In the genomic region with DNA sequence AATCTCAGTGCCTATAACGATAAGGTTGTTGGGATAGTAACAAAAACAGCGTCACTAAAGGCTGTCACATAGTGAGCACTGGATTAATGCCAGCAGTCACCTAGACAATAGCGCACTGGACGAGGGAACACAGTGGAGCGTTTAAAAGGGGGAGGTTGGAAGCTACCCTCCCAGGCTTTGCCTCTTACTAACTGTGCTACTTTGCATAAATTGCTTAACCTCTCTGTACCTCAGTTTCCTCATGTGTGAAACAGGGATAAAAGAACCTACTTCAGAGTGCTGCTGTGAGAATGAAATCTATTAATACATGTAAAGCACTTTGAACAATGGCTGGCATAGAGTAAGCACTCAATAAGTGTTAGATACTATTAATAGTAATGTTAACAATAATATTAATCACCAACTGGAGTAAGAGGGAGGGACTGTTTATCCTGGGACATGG, we compare ENCODE assay signal across 1 cellular context.
TF ChIP-seq lines count a peak whose summit lies in the region.

No MANE protein-coding gene starts in this region.

TF ChIP-seq in K562, 482 proteins besides CTCF, POLR2A, EP300 and RAD21 (continued from another document and continues in another):
- TF ChIP-seq ZFP30 (CRISPR knock-in tag; IDR thresholded peaks at IDR 0.05; ENCODE audit: borderline replicate concordance) = no peak
- no peak for TF ChIP-seq XRCC3 (IDR thresholded peaks at IDR 0.05)
- TF ChIP-seq MYBL2 (IDR thresholded peaks at IDR 0.05; ENCODE audit: low read depth) = no peak
- no peak for TF ChIP-seq MYBL2 (CRISPR knock-in tag; IDR thresholded peaks at IDR 0.05; ENCODE audit: borderline replicate concordance)
- TF ChIP-seq, protein P1, sequence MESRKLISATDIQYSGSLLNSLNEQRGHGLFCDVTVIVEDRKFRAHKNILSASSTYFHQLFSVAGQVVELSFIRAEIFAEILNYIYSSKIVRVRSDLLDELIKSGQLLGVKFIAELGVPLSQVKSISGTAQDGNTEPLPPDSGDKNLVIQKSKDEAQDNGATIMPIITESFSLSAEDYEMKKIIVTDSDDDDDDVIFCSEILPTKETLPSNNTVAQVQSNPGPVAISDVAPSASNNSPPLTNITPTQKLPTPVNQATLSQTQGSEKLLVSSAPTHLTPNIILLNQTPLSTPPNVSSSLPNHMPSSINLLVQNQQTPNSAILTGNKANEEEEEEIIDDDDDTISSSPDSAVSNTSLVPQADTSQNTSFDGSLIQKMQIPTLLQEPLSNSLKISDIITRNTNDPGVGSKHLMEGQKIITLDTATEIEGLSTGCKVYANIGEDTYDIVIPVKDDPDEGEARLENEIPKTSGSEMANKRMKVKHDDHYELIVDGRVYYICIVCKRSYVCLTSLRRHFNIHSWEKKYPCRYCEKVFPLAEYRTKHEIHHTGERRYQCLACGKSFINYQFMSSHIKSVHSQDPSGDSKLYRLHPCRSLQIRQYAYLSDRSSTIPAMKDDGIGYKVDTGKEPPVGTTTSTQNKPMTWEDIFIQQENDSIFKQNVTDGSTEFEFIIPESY (CRISPR knock-in tag; IDR thresholded peaks at IDR 0.05) = no peak
- no peak for TF ChIP-seq SPI1 (IDR thresholded peaks at IDR 0.05; ENCODE audit: borderline replicate concordance, low read depth, low read length)
- TF ChIP-seq ZBTB7A (IDR thresholded peaks at IDR 0.05; ENCODE audit: borderline replicate concordance, control insufficient read depth, low read depth, low read length) = no peak
- TF ChIP-seq, protein P2, sequence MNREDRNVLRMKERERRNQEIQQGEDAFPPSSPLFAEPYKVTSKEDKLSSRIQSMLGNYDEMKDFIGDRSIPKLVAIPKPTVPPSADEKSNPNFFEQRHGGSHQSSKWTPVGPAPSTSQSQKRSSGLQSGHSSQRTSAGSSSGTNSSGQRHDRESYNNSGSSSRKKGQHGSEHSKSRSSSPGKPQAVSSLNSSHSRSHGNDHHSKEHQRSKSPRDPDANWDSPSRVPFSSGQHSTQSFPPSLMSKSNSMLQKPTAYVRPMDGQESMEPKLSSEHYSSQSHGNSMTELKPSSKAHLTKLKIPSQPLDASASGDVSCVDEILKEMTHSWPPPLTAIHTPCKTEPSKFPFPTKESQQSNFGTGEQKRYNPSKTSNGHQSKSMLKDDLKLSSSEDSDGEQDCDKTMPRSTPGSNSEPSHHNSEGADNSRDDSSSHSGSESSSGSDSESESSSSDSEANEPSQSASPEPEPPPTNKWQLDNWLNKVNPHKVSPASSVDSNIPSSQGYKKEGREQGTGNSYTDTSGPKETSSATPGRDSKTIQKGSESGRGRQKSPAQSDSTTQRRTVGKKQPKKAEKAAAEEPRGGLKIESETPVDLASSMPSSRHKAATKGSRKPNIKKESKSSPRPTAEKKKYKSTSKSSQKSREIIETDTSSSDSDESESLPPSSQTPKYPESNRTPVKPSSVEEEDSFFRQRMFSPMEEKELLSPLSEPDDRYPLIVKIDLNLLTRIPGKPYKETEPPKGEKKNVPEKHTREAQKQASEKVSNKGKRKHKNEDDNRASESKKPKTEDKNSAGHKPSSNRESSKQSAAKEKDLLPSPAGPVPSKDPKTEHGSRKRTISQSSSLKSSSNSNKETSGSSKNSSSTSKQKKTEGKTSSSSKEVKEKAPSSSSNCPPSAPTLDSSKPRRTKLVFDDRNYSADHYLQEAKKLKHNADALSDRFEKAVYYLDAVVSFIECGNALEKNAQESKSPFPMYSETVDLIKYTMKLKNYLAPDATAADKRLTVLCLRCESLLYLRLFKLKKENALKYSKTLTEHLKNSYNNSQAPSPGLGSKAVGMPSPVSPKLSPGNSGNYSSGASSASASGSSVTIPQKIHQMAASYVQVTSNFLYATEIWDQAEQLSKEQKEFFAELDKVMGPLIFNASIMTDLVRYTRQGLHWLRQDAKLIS (CRISPR knock-in tag; IDR thresholded peaks at IDR 0.05) = no peak
- TF ChIP-seq, protein P3, sequence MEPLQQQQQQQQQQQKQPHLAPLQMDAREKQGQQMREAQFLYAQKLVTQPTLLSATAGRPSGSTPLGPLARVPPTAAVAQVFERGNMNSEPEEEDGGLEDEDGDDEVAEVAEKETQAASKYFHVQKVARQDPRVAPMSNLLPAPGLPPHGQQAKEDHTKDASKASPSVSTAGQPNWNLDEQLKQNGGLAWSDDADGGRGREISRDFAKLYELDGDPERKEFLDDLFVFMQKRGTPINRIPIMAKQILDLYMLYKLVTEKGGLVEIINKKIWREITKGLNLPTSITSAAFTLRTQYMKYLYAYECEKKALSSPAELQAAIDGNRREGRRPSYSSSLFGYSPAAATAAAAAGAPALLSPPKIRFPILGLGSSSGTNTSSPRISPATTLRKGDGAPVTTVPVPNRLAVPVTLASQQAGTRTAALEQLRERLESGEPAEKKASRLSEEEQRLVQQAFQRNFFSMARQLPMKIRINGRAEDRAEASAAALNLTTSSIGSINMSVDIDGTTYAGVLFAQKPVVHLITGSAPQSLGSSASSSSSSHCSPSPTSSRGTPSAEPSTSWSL (CRISPR knock-in tag; IDR thresholded peaks at IDR 0.05; ENCODE audit: borderline replicate concordance) = no peak
- no peak for TF ChIP-seq BACH1 (tag; IDR thresholded peaks at IDR 0.05)
- no peak for TF ChIP-seq NFXL1 (CRISPR knock-in tag; IDR thresholded peaks at IDR 0.05)
- no peak for TF ChIP-seq LEF1 (IDR thresholded peaks at IDR 0.05)
- no peak for TF ChIP-seq ZNF253 (CRISPR knock-in tag; conservative IDR thresholded peaks at IDR 0.05)
- TF ChIP-seq FOS (IDR thresholded peaks at IDR 0.05; ENCODE audit: extremely low read depth, insufficient read length) = no peak
- TF ChIP-seq XRCC4 (IDR thresholded peaks at IDR 0.05; ENCODE audit: extremely low read depth, insufficient read depth, insufficient read length) = no peak
- no peak for TF ChIP-seq ZNF316 (IDR thresholded peaks at IDR 0.05)
- TF ChIP-seq, protein P4, sequence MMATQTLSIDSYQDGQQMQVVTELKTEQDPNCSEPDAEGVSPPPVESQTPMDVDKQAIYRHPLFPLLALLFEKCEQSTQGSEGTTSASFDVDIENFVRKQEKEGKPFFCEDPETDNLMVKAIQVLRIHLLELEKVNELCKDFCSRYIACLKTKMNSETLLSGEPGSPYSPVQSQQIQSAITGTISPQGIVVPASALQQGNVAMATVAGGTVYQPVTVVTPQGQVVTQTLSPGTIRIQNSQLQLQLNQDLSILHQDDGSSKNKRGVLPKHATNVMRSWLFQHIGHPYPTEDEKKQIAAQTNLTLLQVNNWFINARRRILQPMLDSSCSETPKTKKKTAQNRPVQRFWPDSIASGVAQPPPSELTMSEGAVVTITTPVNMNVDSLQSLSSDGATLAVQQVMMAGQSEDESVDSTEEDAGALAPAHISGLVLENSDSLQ (IDR thresholded peaks at IDR 0.05) = peak; percentile 45; the same call in 1 of the 2 replicates
- TF ChIP-seq CCNT2 (IDR thresholded peaks at IDR 0.05; ENCODE audit: borderline replicate concordance, extremely low read depth, insufficient read length, low read depth, low read length) = no peak
- TF ChIP-seq RBM15 (IDR thresholded peaks at IDR 0.05; ENCODE audit: insufficient read depth, low read length) = no peak
- TF ChIP-seq FOXJ2 (tag; IDR thresholded peaks at IDR 0.05) = peak; percentile 89; the same call in 1 of the 2 replicates
- TF ChIP-seq, protein P5, sequence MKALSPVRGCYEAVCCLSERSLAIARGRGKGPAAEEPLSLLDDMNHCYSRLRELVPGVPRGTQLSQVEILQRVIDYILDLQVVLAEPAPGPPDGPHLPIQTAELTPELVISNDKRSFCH (CRISPR knock-in tag; IDR thresholded peaks at IDR 0.05) = no peak
- TF ChIP-seq, protein P5 (tag; IDR thresholded peaks at IDR 0.05) = no peak
- TF ChIP-seq ZFP1 (CRISPR knock-in tag; IDR thresholded peaks at IDR 0.05) = peak; percentile 85
- no peak for TF ChIP-seq ZNF764 (CRISPR knock-in tag; IDR thresholded peaks at IDR 0.05; ENCODE audit: low read depth)
- TF ChIP-seq, protein P6, sequence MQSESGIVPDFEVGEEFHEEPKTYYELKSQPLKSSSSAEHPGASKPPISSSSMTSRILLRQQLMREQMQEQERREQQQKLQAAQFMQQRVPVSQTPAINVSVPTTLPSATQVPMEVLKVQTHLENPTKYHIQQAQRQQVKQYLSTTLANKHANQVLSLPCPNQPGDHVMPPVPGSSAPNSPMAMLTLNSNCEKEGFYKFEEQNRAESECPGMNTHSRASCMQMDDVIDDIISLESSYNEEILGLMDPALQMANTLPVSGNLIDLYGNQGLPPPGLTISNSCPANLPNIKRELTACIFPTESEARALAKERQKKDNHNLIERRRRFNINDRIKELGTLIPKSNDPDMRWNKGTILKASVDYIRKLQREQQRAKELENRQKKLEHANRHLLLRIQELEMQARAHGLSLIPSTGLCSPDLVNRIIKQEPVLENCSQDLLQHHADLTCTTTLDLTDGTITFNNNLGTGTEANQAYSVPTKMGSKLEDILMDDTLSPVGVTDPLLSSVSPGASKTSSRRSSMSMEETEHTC (IDR thresholded peaks at IDR 0.05) = no peak
- TF ChIP-seq, protein P7, sequence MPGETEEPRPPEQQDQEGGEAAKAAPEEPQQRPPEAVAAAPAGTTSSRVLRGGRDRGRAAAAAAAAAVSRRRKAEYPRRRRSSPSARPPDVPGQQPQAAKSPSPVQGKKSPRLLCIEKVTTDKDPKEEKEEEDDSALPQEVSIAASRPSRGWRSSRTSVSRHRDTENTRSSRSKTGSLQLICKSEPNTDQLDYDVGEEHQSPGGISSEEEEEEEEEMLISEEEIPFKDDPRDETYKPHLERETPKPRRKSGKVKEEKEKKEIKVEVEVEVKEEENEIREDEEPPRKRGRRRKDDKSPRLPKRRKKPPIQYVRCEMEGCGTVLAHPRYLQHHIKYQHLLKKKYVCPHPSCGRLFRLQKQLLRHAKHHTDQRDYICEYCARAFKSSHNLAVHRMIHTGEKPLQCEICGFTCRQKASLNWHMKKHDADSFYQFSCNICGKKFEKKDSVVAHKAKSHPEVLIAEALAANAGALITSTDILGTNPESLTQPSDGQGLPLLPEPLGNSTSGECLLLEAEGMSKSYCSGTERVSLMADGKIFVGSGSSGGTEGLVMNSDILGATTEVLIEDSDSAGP (CRISPR knock-in tag; IDR thresholded peaks at IDR 0.05) = no peak
- no peak for TF ChIP-seq ZNF583 (CRISPR knock-in tag; IDR thresholded peaks at IDR 0.05)
- TF ChIP-seq PPARD (CRISPR knock-in tag; IDR thresholded peaks at IDR 0.05) = no peak
- TF ChIP-seq FOXJ3 (CRISPR knock-in tag; IDR thresholded peaks at IDR 0.05) = no peak
- no peak for TF ChIP-seq MTA3 (IDR thresholded peaks at IDR 0.05; ENCODE audit: borderline replicate concordance)
- TF ChIP-seq, protein P8, sequence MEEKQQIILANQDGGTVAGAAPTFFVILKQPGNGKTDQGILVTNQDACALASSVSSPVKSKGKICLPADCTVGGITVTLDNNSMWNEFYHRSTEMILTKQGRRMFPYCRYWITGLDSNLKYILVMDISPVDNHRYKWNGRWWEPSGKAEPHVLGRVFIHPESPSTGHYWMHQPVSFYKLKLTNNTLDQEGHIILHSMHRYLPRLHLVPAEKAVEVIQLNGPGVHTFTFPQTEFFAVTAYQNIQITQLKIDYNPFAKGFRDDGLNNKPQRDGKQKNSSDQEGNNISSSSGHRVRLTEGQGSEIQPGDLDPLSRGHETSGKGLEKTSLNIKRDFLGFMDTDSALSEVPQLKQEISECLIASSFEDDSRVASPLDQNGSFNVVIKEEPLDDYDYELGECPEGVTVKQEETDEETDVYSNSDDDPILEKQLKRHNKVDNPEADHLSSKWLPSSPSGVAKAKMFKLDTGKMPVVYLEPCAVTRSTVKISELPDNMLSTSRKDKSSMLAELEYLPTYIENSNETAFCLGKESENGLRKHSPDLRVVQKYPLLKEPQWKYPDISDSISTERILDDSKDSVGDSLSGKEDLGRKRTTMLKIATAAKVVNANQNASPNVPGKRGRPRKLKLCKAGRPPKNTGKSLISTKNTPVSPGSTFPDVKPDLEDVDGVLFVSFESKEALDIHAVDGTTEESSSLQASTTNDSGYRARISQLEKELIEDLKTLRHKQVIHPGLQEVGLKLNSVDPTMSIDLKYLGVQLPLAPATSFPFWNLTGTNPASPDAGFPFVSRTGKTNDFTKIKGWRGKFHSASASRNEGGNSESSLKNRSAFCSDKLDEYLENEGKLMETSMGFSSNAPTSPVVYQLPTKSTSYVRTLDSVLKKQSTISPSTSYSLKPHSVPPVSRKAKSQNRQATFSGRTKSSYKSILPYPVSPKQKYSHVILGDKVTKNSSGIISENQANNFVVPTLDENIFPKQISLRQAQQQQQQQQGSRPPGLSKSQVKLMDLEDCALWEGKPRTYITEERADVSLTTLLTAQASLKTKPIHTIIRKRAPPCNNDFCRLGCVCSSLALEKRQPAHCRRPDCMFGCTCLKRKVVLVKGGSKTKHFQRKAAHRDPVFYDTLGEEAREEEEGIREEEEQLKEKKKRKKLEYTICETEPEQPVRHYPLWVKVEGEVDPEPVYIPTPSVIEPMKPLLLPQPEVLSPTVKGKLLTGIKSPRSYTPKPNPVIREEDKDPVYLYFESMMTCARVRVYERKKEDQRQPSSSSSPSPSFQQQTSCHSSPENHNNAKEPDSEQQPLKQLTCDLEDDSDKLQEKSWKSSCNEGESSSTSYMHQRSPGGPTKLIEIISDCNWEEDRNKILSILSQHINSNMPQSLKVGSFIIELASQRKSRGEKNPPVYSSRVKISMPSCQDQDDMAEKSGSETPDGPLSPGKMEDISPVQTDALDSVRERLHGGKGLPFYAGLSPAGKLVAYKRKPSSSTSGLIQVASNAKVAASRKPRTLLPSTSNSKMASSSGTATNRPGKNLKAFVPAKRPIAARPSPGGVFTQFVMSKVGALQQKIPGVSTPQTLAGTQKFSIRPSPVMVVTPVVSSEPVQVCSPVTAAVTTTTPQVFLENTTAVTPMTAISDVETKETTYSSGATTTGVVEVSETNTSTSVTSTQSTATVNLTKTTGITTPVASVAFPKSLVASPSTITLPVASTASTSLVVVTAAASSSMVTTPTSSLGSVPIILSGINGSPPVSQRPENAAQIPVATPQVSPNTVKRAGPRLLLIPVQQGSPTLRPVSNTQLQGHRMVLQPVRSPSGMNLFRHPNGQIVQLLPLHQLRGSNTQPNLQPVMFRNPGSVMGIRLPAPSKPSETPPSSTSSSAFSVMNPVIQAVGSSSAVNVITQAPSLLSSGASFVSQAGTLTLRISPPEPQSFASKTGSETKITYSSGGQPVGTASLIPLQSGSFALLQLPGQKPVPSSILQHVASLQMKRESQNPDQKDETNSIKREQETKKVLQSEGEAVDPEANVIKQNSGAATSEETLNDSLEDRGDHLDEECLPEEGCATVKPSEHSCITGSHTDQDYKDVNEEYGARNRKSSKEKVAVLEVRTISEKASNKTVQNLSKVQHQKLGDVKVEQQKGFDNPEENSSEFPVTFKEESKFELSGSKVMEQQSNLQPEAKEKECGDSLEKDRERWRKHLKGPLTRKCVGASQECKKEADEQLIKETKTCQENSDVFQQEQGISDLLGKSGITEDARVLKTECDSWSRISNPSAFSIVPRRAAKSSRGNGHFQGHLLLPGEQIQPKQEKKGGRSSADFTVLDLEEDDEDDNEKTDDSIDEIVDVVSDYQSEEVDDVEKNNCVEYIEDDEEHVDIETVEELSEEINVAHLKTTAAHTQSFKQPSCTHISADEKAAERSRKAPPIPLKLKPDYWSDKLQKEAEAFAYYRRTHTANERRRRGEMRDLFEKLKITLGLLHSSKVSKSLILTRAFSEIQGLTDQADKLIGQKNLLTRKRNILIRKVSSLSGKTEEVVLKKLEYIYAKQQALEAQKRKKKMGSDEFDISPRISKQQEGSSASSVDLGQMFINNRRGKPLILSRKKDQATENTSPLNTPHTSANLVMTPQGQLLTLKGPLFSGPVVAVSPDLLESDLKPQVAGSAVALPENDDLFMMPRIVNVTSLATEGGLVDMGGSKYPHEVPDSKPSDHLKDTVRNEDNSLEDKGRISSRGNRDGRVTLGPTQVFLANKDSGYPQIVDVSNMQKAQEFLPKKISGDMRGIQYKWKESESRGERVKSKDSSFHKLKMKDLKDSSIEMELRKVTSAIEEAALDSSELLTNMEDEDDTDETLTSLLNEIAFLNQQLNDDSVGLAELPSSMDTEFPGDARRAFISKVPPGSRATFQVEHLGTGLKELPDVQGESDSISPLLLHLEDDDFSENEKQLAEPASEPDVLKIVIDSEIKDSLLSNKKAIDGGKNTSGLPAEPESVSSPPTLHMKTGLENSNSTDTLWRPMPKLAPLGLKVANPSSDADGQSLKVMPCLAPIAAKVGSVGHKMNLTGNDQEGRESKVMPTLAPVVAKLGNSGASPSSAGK (IDR thresholded peaks at IDR 0.05) = no peak
- TF ChIP-seq CREM (IDR thresholded peaks at IDR 0.05; ENCODE audit: low read depth) = peak; percentile 46; the same call in 1 of the 2 replicates
